In the genomic region with DNA sequence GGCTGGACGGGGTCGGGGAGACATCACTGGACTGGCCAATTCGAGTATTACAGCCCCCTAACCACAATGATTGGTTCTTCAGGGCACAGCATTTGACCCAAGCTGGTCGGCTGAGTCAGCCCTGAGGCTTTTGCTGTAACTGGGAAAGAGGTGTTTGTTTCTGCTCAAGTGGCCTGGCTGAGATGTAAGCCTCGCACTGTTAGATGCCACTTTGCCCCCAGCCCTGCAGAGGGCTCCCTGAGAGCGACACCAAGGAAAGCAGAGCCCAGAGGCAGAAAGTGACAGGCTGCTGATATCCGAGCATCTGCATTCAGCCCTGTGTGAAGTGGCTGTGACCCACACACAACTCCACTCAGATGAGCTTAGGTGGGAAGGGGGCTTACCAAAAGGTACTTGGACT, we compare ENCODE assay signal across 9 cellular contexts. TPM values are rescaled to one million over a fixed set of nuclear protein-coding genes. Genes with fewer than 3 reads are reported as not detected.
DNase-seq lines count a peak whose midpoint lies in the region; ATAC-seq and TF ChIP-seq lines count a peak whose summit lies in the region.
"Had no signal": no experiment of that assay in that cellular context is flagged by ENCODE, and none has a peak within 500 bp of the region (broad histone marks: within the 10 kb centered on the region; RNA-seq: fewer than 3 reads in every experiment).

No MANE protein-coding gene starts in this region.

- no peaks in the 10 kb centered on the region for H3K27me3 Mint-ChIP-seq in activated T-helper 17 cell treated with anti-CD3 and anti-CD28 coated beads, Interleukin-2, amount 50 U/mL, for 72 hours

- peak; percentile 47 for TF ChIP-seq CTCF in A673 (conservative IDR thresholded peaks at IDR 0.05; ENCODE audit: low read depth, low read length)

- H3K4me3 Mint-ChIP-seq in activated T-helper 17 cell treated with anti-CD3 and anti-CD28 coated beads, Interleukin-2, amount 50 U/mL, for 72 hours = no peak overlapping the region
- H3K4me3 Mint-ChIP-seq: central memory CD8-positive, alpha-beta T cell had no signal

- peaks cover 5% of the 10 kb centered on the region for H3K4me1 Mint-ChIP-seq in activated T-helper 17 cell treated with anti-CD3 and anti-CD28 coated beads, Interleukin-2, amount 50 U/mL, for 72 hours
- H3K4me1 Mint-ChIP-seq: central memory CD8-positive, alpha-beta T cell had no signal

- H3K4me1 ChIP-seq in A673 (ENCODE audit: insufficient read depth, low read length, poor library complexity, severe bottlenecking) = no peaks in the 10 kb centered on the region

- CTCF ChIA-PET in A673 (lab: Charles Lee) = interaction anchor here (0.6 kb wide), 1 partner anchor 12 kb away, joined by 3 read pairs; no protein-coding TSS in a partner anchor

- H3K27ac Mint-ChIP-seq in activated T-helper 17 cell treated with anti-CD3 and anti-CD28 coated beads, Interleukin-2, amount 50 U/mL, for 72 hours = no peak overlapping the region

- peaks cover 6% of the 10 kb centered on the region for H3K36me3 ChIP-seq in A673 (ENCODE audit: insufficient read depth, low read length, poor library complexity, severe bottlenecking)

- no TSS peak for BruUV-seq in A673 (replicated peaks; lab: Mats Ljungman, UMichigan)

- peaks cover 10% of the 10 kb centered on the region for H3K36me3 Mint-ChIP-seq in activated T-helper 17 cell treated with anti-CD3 and anti-CD28 coated beads, Interleukin-2, amount 50 U/mL, for 72 hours (ENCODE audit: low read depth)

- no peak overlapping the region for H3K4me3 ChIP-seq in A673 (ENCODE audit: low read depth, low read length, poor library complexity, severe bottlenecking)

- POLR2A ChIA-PET in A673 (lab: Charles Lee; ENCODE audit: low non-redundant PET) = no interaction called here

- no peaks in the 10 kb centered on the region for H3K9me3 Mint-ChIP-seq in activated T-helper 17 cell treated with anti-CD3 and anti-CD28 coated beads, Interleukin-2, amount 50 U/mL, for 72 hours
- H3K9me3 Mint-ChIP-seq: central memory CD8-positive, alpha-beta T cell had no signal

- no peaks in the 10 kb centered on the region for H3K27me3 ChIP-seq in A673 (replicated peaks; ENCODE audit: insufficient read depth, low read depth, low read length, poor library complexity)

- intact Hi-C loops in A673 (cut with micrococcal nuclease; ENCODE audit: unreplicated experiment) (no loop called here), left colon (cut with DNase I, micrococcal nuclease) (no loop called here)

- H3K9me3 ChIP-seq in A673 (ENCODE audit: low read depth, low read length, poor library complexity, severe bottlenecking) = no peaks in the 10 kb centered on the region

- no peak overlapping the region for H3K27ac ChIP-seq in A673 (ENCODE audit: low read depth, low read length, poor library complexity, severe bottlenecking)

- peak; percentile 44 for ATAC-seq in activated T-helper 17 cell treated with anti-CD3 and anti-CD28 coated beads, Interleukin-2, amount 50 U/mL, for 72 hours (replicated peaks)
- peak; percentile 70 for ATAC-seq in left colon
- no peak for ATAC-seq in GM21723 (IDR thresholded peaks at IDR 0.05; ENCODE audit: unreplicated experiment)
- no peak for ATAC-seq in HG03565 (IDR thresholded peaks at IDR 0.05; ENCODE audit: unreplicated experiment)
- ATAC-seq in HG02870 (IDR thresholded peaks at IDR 0.05; ENCODE audit: unreplicated experiment) = no peak

- DNase-seq in A673 (ENCODE audit: low spot score) = peak; percentile 55
- peak; percentile 83 for DNase-seq in ELR (ENCODE audit: low read depth)
- peak; percentile 3 for DNase-seq in NCI-H2107 (lab: John Stamatoyannopoulos, UW)
- no peak for DNase-seq in left colon

RNA-seq across cellular contexts. Expression of a gene that starts 19.4 kb away (rescaled TPM):
- total RNA-seq in A673 (2021) (256 and 258 TPM in 2 replicates), left colon (100 to 1,000 TPM; 262 to 278 TPM)
- total RNA-seq in activated T-helper 17 cell treated with anti-CD3 and anti-CD28 coated beads, Interleukin-2, amount 50 U/mL, for 72 hours = 100 to 1,000 TPM; 133 to 142 TPM

RNA-seq across cellular contexts. Expression of a gene that starts 31.8 kb away (rescaled TPM):
- total RNA-seq in A673 (2021) (not detected in 2 replicates), left colon (not detected)
- total RNA-seq in activated T-helper 17 cell treated with anti-CD3 and anti-CD28 coated beads, Interleukin-2, amount 50 U/mL, for 72 hours = not detected

RNA-seq across cellular contexts. Expression of a gene that starts 54.4 kb away (rescaled TPM):
- total RNA-seq in A673 (2021) (0.67 and 1.2 TPM in 2 replicates), left colon (1 to 10 TPM; 3.2 to 5.8 TPM)
- total RNA-seq in activated T-helper 17 cell treated with anti-CD3 and anti-CD28 coated beads, Interleukin-2, amount 50 U/mL, for 72 hours = 10 to 100 TPM in 1 of 2 donors, 1 to 10 TPM in 1; 7.2 to 52.4 TPM

Comparison
In these comparisons a context has a peak if more than half of its experiments do, and no peak if none do; other contexts are left out.
1. DNase-seq: peak in A673 (single experiment), ELR (single experiment) and NCI-H2107 (single experiment); none in left colon (0 of 2).
2. ATAC-seq: peak in activated T-helper 17 cell treated with anti-CD3 and anti-CD28 coated beads, Interleukin-2, amount 50 U/mL, for 72 hours (single experiment) and left colon (single experiment); none in GM21723 (single experiment), HG03565 (single experiment) and HG02870 (single experiment).